In genomic region chr7:135509589-135509838, GRCh38 we compare ENCODE assay signal across 8 cellular contexts. TPM values are rescaled to one million over a fixed set of nuclear protein-coding genes. Genes with fewer than 3 reads are reported as not detected.
DNase-seq lines count a peak whose midpoint lies in the region; ATAC-seq and TF ChIP-seq lines count a peak whose summit lies in the region.

No MANE protein-coding gene starts in this region.

- H3K4me3 ChIP-seq in GM23338 (peak overlapping the region; percentile 78), hepatocyte (peak overlapping the region; percentile 90), stomach smooth muscle (ENCODE audit: low read length in 2 of 2) (peak overlapping the region; percentile 92 to 97)

- no peaks in the 10 kb centered on the region for H3K36me3 Mint-ChIP-seq in GM23338 (ENCODE audit: low read depth)
- no peaks in the 10 kb centered on the region for H3K36me3 Mint-ChIP-seq in activated CD4-positive, alpha-beta memory T cell treated with anti-CD3 and anti-CD28 coated beads for 36 hours

- H3K27ac Mint-ChIP-seq in GM23338 = no peak overlapping the region
- H3K27ac Mint-ChIP-seq in activated CD4-positive, alpha-beta memory T cell treated with anti-CD3 and anti-CD28 coated beads for 36 hours = no peak overlapping the region

- 0% methylated on average over 9 of the region's 14 CpGs for WGBS in hepatocyte (ENCODE audit: low lambda C conversion rate, missing lambda C conversion rate)

- no peaks in the 10 kb centered on the region for H3K36me3 ChIP-seq in GM23338 (ENCODE audit: insufficient read depth)
- H3K36me3 ChIP-seq in hepatocyte (replicated peaks; ENCODE audit: insufficient read depth, low read depth) = no peaks in the 10 kb centered on the region
- H3K36me3 ChIP-seq in stomach smooth muscle (ENCODE audit: control insufficient read depth in 2 of 2, insufficient read depth in 2 of 2, low read length in 2 of 2) = no peaks in the 10 kb centered on the region

- no peaks in the 10 kb centered on the region for H3K9me2 ChIP-seq in GM23338 (ENCODE audit: insufficient read depth)
- no peaks in the 10 kb centered on the region for H3K9me2 ChIP-seq in hepatocyte (replicated peaks; ENCODE audit: insufficient read depth)

- intact Hi-C loops in activated CD4-positive, alpha-beta memory T cell treated with anti-CD3 and anti-CD28 coated beads for 36 hours (cut with micrococcal nuclease) = loop anchor here (1.0 kb wide), 2 partner anchors 9 to 94 kb away; no protein-coding TSS in a partner anchor

- H3K9me3 ChIP-seq in hepatocyte (ENCODE audit: low read depth) (no peaks in the 10 kb centered on the region), stomach smooth muscle (ENCODE audit: control insufficient read depth in 2 of 2, low read length in 2 of 2) (no peaks in the 10 kb centered on the region)

- no peaks in the 10 kb centered on the region for H3F3A ChIP-seq in GM23338 (replicated peaks; ENCODE audit: low read depth)

- peak overlapping the region; percentile 93 to 97 for H3K9ac ChIP-seq in stomach smooth muscle (ENCODE audit: low read length in 2 of 2)

- peak; percentile 72 for DNase-seq in GM23338 (ENCODE audit: low spot score)
- DNase-seq in SKM-1 (lab: John Stamatoyannopoulos, UW; ENCODE audit: unreplicated experiment) = peak; percentile 76
- DNase-seq in hepatocyte (ENCODE audit: low spot score) = no peak
- no peak for DNase-seq in Ammon's horn (ENCODE audit: low spot score)
- no peak for DNase-seq in NCI-H2107 (lab: John Stamatoyannopoulos, UW)
- DNase-seq in activated CD4-positive, alpha-beta memory T cell treated with anti-CD3 and anti-CD28 coated beads for 36 hours = no peak

- CTCF ChIA-PET in activated CD4-positive, alpha-beta memory T cell treated with anti-CD3 and anti-CD28 coated beads for 36 hours (lab: Charles Lee) = interaction anchor here (1.0 kb wide), 2 partner anchors 48 to 63 kb away, joined by 3 to 4 read pairs; partner anchors contain the start of gene NUP205

- peaks cover 5% of the 10 kb centered on the region for H3K27me3 Mint-ChIP-seq in GM23338 (ENCODE audit: insufficient read depth, low read depth, poor library complexity)
- no peaks in the 10 kb centered on the region for H3K27me3 Mint-ChIP-seq in activated CD4-positive, alpha-beta memory T cell treated with anti-CD3 and anti-CD28 coated beads for 36 hours

- peaks cover 10% of the 10 kb centered on the region; the same call in 1 of the 2 replicates for H3K4me1 ChIP-seq in GM23338 (ENCODE audit: insufficient read depth)
- H3K4me1 ChIP-seq in hepatocyte (ENCODE audit: insufficient read depth) = peaks cover 16% of the 10 kb centered on the region
- peaks cover 3% of the 10 kb centered on the region for H3K4me1 ChIP-seq in stomach smooth muscle (ENCODE audit: control insufficient read depth, insufficient read depth, low read length)

- peak overlapping the region; percentile 95 for H3K4me2 ChIP-seq in GM23338
- H3K4me2 ChIP-seq in hepatocyte = peak overlapping the region; percentile 72

- H3K9me3 Mint-ChIP-seq in GM23338 = no peaks in the 10 kb centered on the region
- H3K9me3 Mint-ChIP-seq in activated CD4-positive, alpha-beta memory T cell treated with anti-CD3 and anti-CD28 coated beads for 36 hours = no peaks in the 10 kb centered on the region

- H3K27ac ChIP-seq in GM23338 (ENCODE audit: low read depth) (peak overlapping the region; percentile 98), hepatocyte (peak overlapping the region; percentile 96), stomach smooth muscle (ENCODE audit: low read length) (peak overlapping the region; percentile 91)

- H4K20me1 ChIP-seq in GM23338 (replicated peaks; ENCODE audit: insufficient read depth) (peaks cover 25% of the 10 kb centered on the region), hepatocyte (ENCODE audit: insufficient read depth, poor library complexity, severe bottlenecking) (peaks cover 30% of the 10 kb centered on the region)

- TF ChIP-seq CTCF in GM23338 (conservative IDR thresholded peaks at IDR 0.05; ENCODE audit: low read depth in 2 of 2) (no peak), hepatocyte (IDR thresholded peaks at IDR 0.05; ENCODE audit: poor library complexity) (no peak)

- no peak; the same call in 2 of the 3 replicates for ATAC-seq in GM23338
- no peak for ATAC-seq in HG03565 (IDR thresholded peaks at IDR 0.05; ENCODE audit: unreplicated experiment)

- H3K4me3 Mint-ChIP-seq in GM23338 = no peak overlapping the region
- no peak overlapping the region for H3K4me3 Mint-ChIP-seq in activated CD4-positive, alpha-beta memory T cell treated with anti-CD3 and anti-CD28 coated beads for 36 hours

- H3K79me2 ChIP-seq in GM23338 (replicated peaks; ENCODE audit: insufficient read depth) (peaks cover 49% of the 10 kb centered on the region), hepatocyte (peaks cover 49% of the 10 kb centered on the region)

- POLR2A ChIA-PET in activated CD4-positive, alpha-beta memory T cell treated with anti-CD3 and anti-CD28 coated beads for 36 hours (lab: Charles Lee) = interaction anchor here (1.0 kb wide), 2 partner anchors 48 to 49 kb away, joined by 3 read pairs; partner anchors contain the start of gene NUP205

- H3K27me3 ChIP-seq in GM23338 (ENCODE audit: insufficient read depth) (no peaks in the 10 kb centered on the region), hepatocyte (no peaks in the 10 kb centered on the region), stomach smooth muscle (ENCODE audit: control insufficient read depth in 1 of 2, insufficient read depth in 2 of 2, low read length in 2 of 2) (no peaks in the 10 kb centered on the region)

- H3K4me1 Mint-ChIP-seq in GM23338 = peaks cover 11% of the 10 kb centered on the region; the same call in 2 of the 3 replicates
- H3K4me1 Mint-ChIP-seq in activated CD4-positive, alpha-beta memory T cell treated with anti-CD3 and anti-CD28 coated beads for 36 hours (ENCODE audit: low read depth) = peaks cover 9% of the 10 kb centered on the region

- peak overlapping the region; percentile 97 for H2AFZ ChIP-seq in GM23338
- H2AFZ ChIP-seq in hepatocyte = peak overlapping the region; percentile 88

TF ChIP-seq in GM23338, 12 proteins besides CTCF, POLR2A, EP300 and RAD21 (continues in another document):
- TF ChIP-seq ZNF331 (CRISPR knock-in tag; IDR thresholded peaks at IDR 0.05; ENCODE audit: low read depth) (no peak), ZNF114 (CRISPR knock-in tag; IDR thresholded peaks at IDR 0.05) (no peak), EZH2phosphoT487 (IDR thresholded peaks at IDR 0.05; ENCODE audit: unreplicated experiment) (no peak), POLR2AphosphoS5 (IDR thresholded peaks at IDR 0.05; ENCODE audit: low read depth) (no peak)
- TF ChIP-seq, protein P1, sequence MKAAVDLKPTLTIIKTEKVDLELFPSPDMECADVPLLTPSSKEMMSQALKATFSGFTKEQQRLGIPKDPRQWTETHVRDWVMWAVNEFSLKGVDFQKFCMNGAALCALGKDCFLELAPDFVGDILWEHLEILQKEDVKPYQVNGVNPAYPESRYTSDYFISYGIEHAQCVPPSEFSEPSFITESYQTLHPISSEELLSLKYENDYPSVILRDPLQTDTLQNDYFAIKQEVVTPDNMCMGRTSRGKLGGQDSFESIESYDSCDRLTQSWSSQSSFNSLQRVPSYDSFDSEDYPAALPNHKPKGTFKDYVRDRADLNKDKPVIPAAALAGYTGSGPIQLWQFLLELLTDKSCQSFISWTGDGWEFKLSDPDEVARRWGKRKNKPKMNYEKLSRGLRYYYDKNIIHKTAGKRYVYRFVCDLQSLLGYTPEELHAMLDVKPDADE (IDR thresholded peaks at IDR 0.05) = no peak

RNA-seq across cellular contexts. Expression of gene CNOT4, which starts 0.4 kb away (rescaled TPM):
- 18.9 and 21.2 TPM in 2 replicates for total RNA-seq in GM23338 (2014; rRNA removed; shearing (Covaris generic))
- polyA plus RNA-seq in GM23338 (2016; fragmentation: Nextera tagmentation; extraction: Ambion mirVana) (22.8 and 26.2 TPM in 2 replicates), hepatocyte (10.9 and 11.8 TPM in 2 replicates)
- 12.9 and 20.2 TPM in 2 replicates for total RNA-seq in hepatocyte
- 10 to 100 TPM; 16.1 to 17.4 TPM for total RNA-seq in activated CD4-positive, alpha-beta memory T cell treated with anti-CD3 and anti-CD28 coated beads for 36 hours

RNA-seq across cellular contexts. Expression of gene NUP205, which starts 48.2 kb away (rescaled TPM):
- total RNA-seq in GM23338 (2014; rRNA removed; shearing (Covaris generic)) = 193 and 212 TPM in 2 replicates
- polyA plus RNA-seq in GM23338 (2016; fragmentation: Nextera tagmentation; extraction: Ambion mirVana) = 150 and 152 TPM in 2 replicates
- total RNA-seq in hepatocyte = 43.4 and 44.6 TPM in 2 replicates
- polyA plus RNA-seq in hepatocyte = 15.2 and 15.3 TPM in 2 replicates
- total RNA-seq in activated CD4-positive, alpha-beta memory T cell treated with anti-CD3 and anti-CD28 coated beads for 36 hours = 100 to 1,000 TPM; 126 to 132 TPM

Comparison
In these comparisons a context has a peak if more than half of its experiments do, and no peak if none do; other contexts are left out.
1. DNase-seq: peak in GM23338 (single experiment) and SKM-1 (single experiment); none in hepatocyte (single experiment), Ammon's horn (single experiment), NCI-H2107 (single experiment) and activated CD4-positive, alpha-beta memory T cell treated with anti-CD3 and anti-CD28 coated beads for 36 hours (single experiment).
2. Peak in every context shown above with its lines, with median percentiles within 50 percentile points of each other: H3K27ac ChIP-seq and H3K4me3 ChIP-seq.